In genomic region chr17:18160128-18160856, GRCh38 we compare ENCODE assay signal across 19 cellular contexts. TPM values are rescaled to one million over a fixed set of nuclear protein-coding genes. Genes with fewer than 3 reads are reported as not detected.
DNase-seq lines count a peak whose midpoint lies in the region; ATAC-seq lines count a peak whose summit lies in the region.
"Had no signal": no experiment of that assay in that cellular context is flagged by ENCODE, and none has a peak within 500 bp of the region (broad histone marks: within the 10 kb centered on the region; RNA-seq: fewer than 3 reads in every experiment).

No MANE protein-coding gene starts in this region.

- no peak overlapping the region for H3K4me3 Mint-ChIP-seq in stimulated activated naive CD8-positive, alpha-beta T cell treated with anti-CD3 and anti-CD28 coated beads, Interleukin-15, Interleukin-2, amounts not matched to agents 100 ng/mL and 50 ng/mL, for 24 hours
- H3K4me3 Mint-ChIP-seq in activated T-helper 1 cell treated with anti-CD3 and anti-CD28 coated beads, Interleukin-12 subunit alpha, Interleukin-12 subunit beta, Interleukin-2, Interleukin-4 antibody, amounts not matched to agents 30 ng/mL and 10 ng/mL and 1 ng/mL, durations not matched to agents 14 hours and 24 hours and 36 hours = peak overlapping the region; percentile 23
- H3K4me3 Mint-ChIP-seq in activated CD4-positive, alpha-beta memory T cell treated with anti-CD3 and anti-CD28 coated beads, Interleukin-2, amount 10 ng/mL, durations not matched to agents 7 days and 5 days = no peak overlapping the region

- DNase-seq in stimulated activated naive CD8-positive, alpha-beta T cell treated with anti-CD3 and anti-CD28 coated beads, Interleukin-15, Interleukin-2, amounts not matched to agents 100 U/mL and 50 U/mL, for 24 hours = no peak
- no peak for DNase-seq in activated T-helper 1 cell treated with anti-CD3 and anti-CD28 coated beads, Interleukin-12 subunit alpha, Interleukin-12 subunit beta, Interleukin-2, Interleukin-4 antibody, amounts not matched to agents 30 ng/mL and 10 ng/mL and 1 ng/mL, durations not matched to agents 14 hours and 24 hours and 36 hours (ENCODE audit: low spot score)
- peak; percentile 84 for DNase-seq in myocyte (ENCODE audit: low read depth)
- no peak for DNase-seq in HPDE6-E6E7 (ENCODE audit: extremely low spot score)
- no peak for DNase-seq in activated CD4-positive, alpha-beta memory T cell treated with anti-CD3 and anti-CD28 coated beads, Interleukin-2, amount 10 ng/mL, durations not matched to agents 7 days and 5 days
- DNase-seq in NCI-H2107 (lab: John Stamatoyannopoulos, UW) = no peak
- DNase-seq: activated CD4-positive, alpha-beta T cell treated with anti-CD3 and anti-CD28 coated beads for 4 hours; adrenal gland; DMS53; GF-D8; glutamatergic neuron; NCI-H187; NCI-H226; NCI-H82; posterior cingulate gyrus; Right ventricle myocardium superior; sigmoid colon; SW 1271 had no signal

- H3K9me3 Mint-ChIP-seq in stimulated activated naive CD8-positive, alpha-beta T cell treated with anti-CD3 and anti-CD28 coated beads, Interleukin-15, Interleukin-2, amounts not matched to agents 100 ng/mL and 50 ng/mL, for 24 hours = no peaks in the 10 kb centered on the region
- no peaks in the 10 kb centered on the region for H3K9me3 Mint-ChIP-seq in activated T-helper 1 cell treated with anti-CD3 and anti-CD28 coated beads, Interleukin-12 subunit alpha, Interleukin-12 subunit beta, Interleukin-2, Interleukin-4 antibody, amounts not matched to agents 30 ng/mL and 10 ng/mL and 1 ng/mL, durations not matched to agents 14 hours and 24 hours and 36 hours
- no peaks in the 10 kb centered on the region for H3K9me3 Mint-ChIP-seq in activated CD4-positive, alpha-beta memory T cell treated with anti-CD3 and anti-CD28 coated beads, Interleukin-2, amount 10 ng/mL, durations not matched to agents 7 days and 5 days

- peaks cover 13% of the 10 kb centered on the region for H3K4me1 Mint-ChIP-seq in stimulated activated naive CD8-positive, alpha-beta T cell treated with anti-CD3 and anti-CD28 coated beads, Interleukin-15, Interleukin-2, amounts not matched to agents 100 ng/mL and 50 ng/mL, for 24 hours (ENCODE audit: low read depth)
- peaks cover 4% of the 10 kb centered on the region for H3K4me1 Mint-ChIP-seq in activated T-helper 1 cell treated with anti-CD3 and anti-CD28 coated beads, Interleukin-12 subunit alpha, Interleukin-12 subunit beta, Interleukin-2, Interleukin-4 antibody, amounts not matched to agents 30 ng/mL and 10 ng/mL and 1 ng/mL, durations not matched to agents 14 hours and 24 hours and 36 hours (ENCODE audit: low read depth)
- peaks cover 7% of the 10 kb centered on the region for H3K4me1 Mint-ChIP-seq in activated CD4-positive, alpha-beta memory T cell treated with anti-CD3 and anti-CD28 coated beads, Interleukin-2, amount 10 ng/mL, durations not matched to agents 7 days and 5 days

- no peak for ATAC-seq in stimulated activated naive CD8-positive, alpha-beta T cell treated with anti-CD3 and anti-CD28 coated beads, Interleukin-15, Interleukin-2, amounts not matched to agents 100 U/mL and 50 U/mL, for 24 hours

- POLR2A ChIA-PET in activated CD4-positive, alpha-beta memory T cell treated with anti-CD3 and anti-CD28 coated beads, Interleukin-2, amount 10 ng/mL, durations not matched to agents 7 days and 5 days (lab: Charles Lee) = interaction anchor here (0.8 to 1.0 kb wide), 2 partner anchors 20 to 23 kb away, joined by 3 read pairs; no protein-coding TSS in a partner anchor

- no peaks in the 10 kb centered on the region for H3K36me3 Mint-ChIP-seq in stimulated activated naive CD8-positive, alpha-beta T cell treated with anti-CD3 and anti-CD28 coated beads, Interleukin-15, Interleukin-2, amounts not matched to agents 100 ng/mL and 50 ng/mL, for 24 hours (ENCODE audit: low read depth)
- H3K36me3 Mint-ChIP-seq in activated T-helper 1 cell treated with anti-CD3 and anti-CD28 coated beads, Interleukin-12 subunit alpha, Interleukin-12 subunit beta, Interleukin-2, Interleukin-4 antibody, amounts not matched to agents 30 ng/mL and 10 ng/mL and 1 ng/mL, durations not matched to agents 14 hours and 24 hours and 36 hours (ENCODE audit: low read depth) = no peaks in the 10 kb centered on the region
- H3K36me3 Mint-ChIP-seq in activated CD4-positive, alpha-beta memory T cell treated with anti-CD3 and anti-CD28 coated beads, Interleukin-2, amount 10 ng/mL, durations not matched to agents 7 days and 5 days (ENCODE audit: low read depth) = no peaks in the 10 kb centered on the region

- intact Hi-C loops in activated T-helper 1 cell treated with anti-CD3 and anti-CD28 coated beads, Interleukin-12 subunit alpha, Interleukin-12 subunit beta, Interleukin-2, Interleukin-4 antibody, amounts not matched to agents 30 ng/mL and 10 ng/mL and 1 ng/mL, durations not matched to agents 14 hours and 24 hours and 36 hours (cut with micrococcal nuclease) = no loop called here

- peak overlapping the region; percentile 34 for H3K27ac Mint-ChIP-seq in stimulated activated naive CD8-positive, alpha-beta T cell treated with anti-CD3 and anti-CD28 coated beads, Interleukin-15, Interleukin-2, amounts not matched to agents 100 ng/mL and 50 ng/mL, for 24 hours
- no peak overlapping the region for H3K27ac Mint-ChIP-seq in activated T-helper 1 cell treated with anti-CD3 and anti-CD28 coated beads, Interleukin-12 subunit alpha, Interleukin-12 subunit beta, Interleukin-2, Interleukin-4 antibody, amounts not matched to agents 30 ng/mL and 10 ng/mL and 1 ng/mL, durations not matched to agents 14 hours and 24 hours and 36 hours
- H3K27ac Mint-ChIP-seq in activated CD4-positive, alpha-beta memory T cell treated with anti-CD3 and anti-CD28 coated beads, Interleukin-2, amount 10 ng/mL, durations not matched to agents 7 days and 5 days = no peak overlapping the region

- no peaks in the 10 kb centered on the region for H3K27me3 Mint-ChIP-seq in stimulated activated naive CD8-positive, alpha-beta T cell treated with anti-CD3 and anti-CD28 coated beads, Interleukin-15, Interleukin-2, amounts not matched to agents 100 ng/mL and 50 ng/mL, for 24 hours
- H3K27me3 Mint-ChIP-seq in activated T-helper 1 cell treated with anti-CD3 and anti-CD28 coated beads, Interleukin-12 subunit alpha, Interleukin-12 subunit beta, Interleukin-2, Interleukin-4 antibody, amounts not matched to agents 30 ng/mL and 10 ng/mL and 1 ng/mL, durations not matched to agents 14 hours and 24 hours and 36 hours (ENCODE audit: insufficient read depth) = no peaks in the 10 kb centered on the region
- H3K27me3 Mint-ChIP-seq in activated CD4-positive, alpha-beta memory T cell treated with anti-CD3 and anti-CD28 coated beads, Interleukin-2, amount 10 ng/mL, durations not matched to agents 7 days and 5 days = peaks cover 1% of the 10 kb centered on the region

- CTCF ChIA-PET in activated CD4-positive, alpha-beta memory T cell treated with anti-CD3 and anti-CD28 coated beads, Interleukin-2, amount 10 ng/mL, durations not matched to agents 7 days and 5 days (lab: Charles Lee) = no interaction called here

RNA-seq across cellular contexts. Expression of gene ALKBH5, which starts 23.3 kb away (rescaled TPM):
- total RNA-seq in activated T-helper 1 cell treated with anti-CD3 and anti-CD28 coated beads, Interleukin-12 subunit alpha, Interleukin-12 subunit beta, Interleukin-2, Interleukin-4 antibody, amounts not matched to agents 30 ng/mL and 10 ng/mL and 1 ng/mL, durations not matched to agents 14 hours and 24 hours and 36 hours = 127 and 128 TPM in 2 replicates
- total RNA-seq in myocyte = 240 and 243 TPM in 2 replicates
- polyA plus RNA-seq in myocyte (2012) = 101 TPM
- 100 to 1,000 TPM; 118 to 125 TPM for total RNA-seq in activated CD4-positive, alpha-beta memory T cell treated with anti-CD3 and anti-CD28 coated beads, Interleukin-2, amount 10 ng/mL, durations not matched to agents 7 days and 5 days

RNA-seq across cellular contexts. Expression of gene MYO15A, which starts 51.7 kb away (rescaled TPM):
- total RNA-seq in activated T-helper 1 cell treated with anti-CD3 and anti-CD28 coated beads, Interleukin-12 subunit alpha, Interleukin-12 subunit beta, Interleukin-2, Interleukin-4 antibody, amounts not matched to agents 30 ng/mL and 10 ng/mL and 1 ng/mL, durations not matched to agents 14 hours and 24 hours and 36 hours = 0.31 and 0.34 TPM in 2 replicates
- 0.03 and 0.57 TPM in 2 replicates for total RNA-seq in myocyte
- polyA plus RNA-seq in myocyte (2012) = 0.30 TPM
- under 1 TPM; 0.30 to 0.60 TPM for total RNA-seq in activated CD4-positive, alpha-beta memory T cell treated with anti-CD3 and anti-CD28 coated beads, Interleukin-2, amount 10 ng/mL, durations not matched to agents 7 days and 5 days
